ENCODE assay signal across 1 cellular context in genomic region chr1:162373541-162374375, GRCh38.
TF ChIP-seq lines count a peak whose summit lies in the region.

No MANE protein-coding gene starts in this region.

TF ChIP-seq in K562, 482 proteins besides CTCF, POLR2A, EP300 and RAD21:
- TF ChIP-seq TCF3 (CRISPR knock-in tag; IDR thresholded peaks at IDR 0.05) (0 out of 2 replicates have a peak, but pooled peaks have one; percentile 5), AFF1 (IDR thresholded peaks at IDR 0.05; ENCODE audit: low read depth in 1 of 2, partially characterized antibody in 2 of 2) (no peak), RREB1 (CRISPR knock-in tag; IDR thresholded peaks at IDR 0.05) (no peak), USF1 (CRISPR knock-in tag; IDR thresholded peaks at IDR 0.05) (0 out of 2 replicates have a peak, but pooled peaks have one; percentile 3), CEBPG (CRISPR knock-in tag; IDR thresholded peaks at IDR 0.05) (no peak), CEBPG (tag; conservative IDR thresholded peaks at IDR 0.05 in 1 of 2, IDR thresholded peaks at IDR 0.05 in 1 of 2) (no peak), CSDE1 (IDR thresholded peaks at IDR 0.05) (peak in 1 of 2 experiments; percentile 59; a peak in 1 of 4 replicates), ZNF511 (CRISPR knock-in tag; IDR thresholded peaks at IDR 0.05) (0 out of 2 replicates have a peak, but pooled peaks have one; percentile 31), ZNF217 (CRISPR knock-in tag; IDR thresholded peaks at IDR 0.05) (no peak), PHTF2 (CRISPR knock-in tag; IDR thresholded peaks at IDR 0.05) (no peak), NCOA6 (IDR thresholded peaks at IDR 0.05) (no peak), ZBTB40 (IDR thresholded peaks at IDR 0.05) (peak; percentile 90), ZBTB40 (CRISPR knock-in tag; IDR thresholded peaks at IDR 0.05) (peak; percentile 95), ATF3 (IDR thresholded peaks at IDR 0.05) (peak; percentile 29; the same call in 1 of the 2 replicates), ATF3 (CRISPR knock-in tag; conservative IDR thresholded peaks at IDR 0.05) (no peak), ETV5 (CRISPR knock-in tag; IDR thresholded peaks at IDR 0.05; ENCODE audit: low read depth) (peak; percentile 18; the same call in 1 of the 2 replicates), ZNF12 (CRISPR knock-in tag; IDR thresholded peaks at IDR 0.05) (no peak), BCLAF1 (IDR thresholded peaks at IDR 0.05; ENCODE audit: borderline replicate concordance in 1 of 2, control insufficient read depth in 1 of 2, low read depth in 2 of 2, low read length in 1 of 2) (no peak), EZH2 (IDR thresholded peaks at IDR 0.05; ENCODE audit: borderline replicate concordance, low read depth, low read length) (no peak), ZNF134 (CRISPR knock-in tag; conservative IDR thresholded peaks at IDR 0.05) (no peak), RBM17 (IDR thresholded peaks at IDR 0.05; ENCODE audit: borderline replicate concordance, low read depth, low read length) (no peak), FIP1L1 (IDR thresholded peaks at IDR 0.05; ENCODE audit: low read depth, low read length, poor library complexity, severe bottlenecking) (no peak), RFX1 (IDR thresholded peaks at IDR 0.05) (peak; percentile 97), MEIS2 (IDR thresholded peaks at IDR 0.05; ENCODE audit: partially characterized antibody) (peak; percentile 24)
